In the genomic region with DNA sequence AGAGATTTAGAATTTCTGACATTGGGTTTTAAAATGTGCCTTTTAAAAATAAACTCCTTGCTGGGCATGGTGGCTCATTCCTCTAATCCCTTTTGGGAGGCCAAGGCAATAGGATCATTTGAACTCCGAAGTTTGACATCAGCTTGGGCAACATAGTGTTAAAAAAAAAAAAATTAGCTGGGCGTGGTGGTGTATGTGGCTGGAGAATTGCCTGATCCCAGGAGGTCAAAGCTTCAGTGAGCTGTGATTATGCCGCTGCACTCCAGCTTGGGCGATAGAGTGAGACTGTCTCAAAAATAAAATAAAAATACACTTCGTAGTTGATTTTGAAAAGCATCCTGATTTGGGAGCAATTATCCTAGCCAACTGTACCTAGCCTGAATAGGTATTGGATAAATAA, we compare ENCODE assay signal across 21 cellular contexts.
"Had no signal": no experiment of that assay in that cellular context is flagged by ENCODE, and none has a peak within 500 bp of the region (broad histone marks: within the 10 kb centered on the region; RNA-seq: fewer than 3 reads in every experiment).

No MANE protein-coding gene starts in this region.

- H3K4me3 Mint-ChIP-seq: activated CD4-positive, alpha-beta T cell treated with anti-CD3 and anti-CD28 coated beads for 36 hours; mesothelial cell of epicardium; natural killer cell treated with Interleukin-12 subunit alpha and Interleukin-12 subunit beta and Interleukin-15 and Interleukin-18, amount 100 ng/mL, for 72 hours; stimulated activated memory B cell treated with anti-CD40 and anti-IgM and Interleukin-4, amounts not matched to agents 10 μg/mL and 1 μg/mL and 100 μg/mL, for 72 hours had no signal

- H3K36me3 Mint-ChIP-seq: activated naive CD4-positive, alpha-beta T cell treated with anti-CD3 and anti-CD28 coated beads, Interleukin-2, amount 50 U/mL, for 72 hours; mesothelial cell of epicardium; natural killer cell treated with Interleukin-12 subunit alpha and Interleukin-12 subunit beta and Interleukin-15 and Interleukin-18, amount 100 ng/mL, for 72 hours; stimulated activated memory B cell treated with anti-CD40 and anti-IgM and Interleukin-4, amounts not matched to agents 10 μg/mL and 1 μg/mL and 100 μg/mL, for 72 hours had no signal

- H3K27ac ChIP-seq: adrenal gland, breast epithelium, gastrocnemius medialis, neutrophil, pancreas, thoracic aorta had no signal

- H3K27me3 ChIP-seq: breast epithelium, gastrocnemius medialis, neutrophil, pancreas had no signal

- H3K9me3 Mint-ChIP-seq: activated naive CD4-positive, alpha-beta T cell treated with anti-CD3 and anti-CD28 coated beads, Interleukin-2, amount 50 U/mL, for 72 hours; mesothelial cell of epicardium; natural killer cell treated with Interleukin-12 subunit alpha and Interleukin-12 subunit beta and Interleukin-15 and Interleukin-18, amount 100 ng/mL, for 72 hours; stimulated activated memory B cell treated with anti-CD40 and anti-IgM and Interleukin-4, amounts not matched to agents 10 μg/mL and 1 μg/mL and 100 μg/mL, for 72 hours had no signal

- H3K9me3 ChIP-seq: adrenal gland, breast epithelium, gastrocnemius medialis, neutrophil, pancreas, thoracic aorta had no signal

- H3K27ac Mint-ChIP-seq: activated CD4-positive, alpha-beta T cell treated with anti-CD3 and anti-CD28 coated beads for 36 hours; activated naive CD4-positive, alpha-beta T cell treated with anti-CD3 and anti-CD28 coated beads, Interleukin-2, amount 50 U/mL, for 72 hours; mesothelial cell of epicardium; natural killer cell treated with Interleukin-12 subunit alpha and Interleukin-12 subunit beta and Interleukin-15 and Interleukin-18, amount 100 ng/mL, for 72 hours; stimulated activated memory B cell treated with anti-CD40 and anti-IgM and Interleukin-4, amounts not matched to agents 10 μg/mL and 1 μg/mL and 100 μg/mL, for 72 hours had no signal

- DNase-seq: activated CD4-positive, alpha-beta T cell treated with anti-CD3 and anti-CD28 coated beads for 36 hours; activated CD4-positive, alpha-beta T cell treated with anti-CD3 and anti-CD28 coated beads, Interleukin-2, amount 50 U/mL, for 48 hours; activated gamma-delta T cell treated with Interleukin-2 at 50 U/mL for 16 hours; cortex of kidney; erythroblast; gastrocnemius medialis; left cardiac atrium; pancreas; stimulated activated CD4-positive, alpha-beta T cell treated with anti-CD3 and anti-CD28 coated beads, Interleukin-4, amount 100 ng/mL, for 24 hours; T-helper 2 cell had no signal

- FAIRE-seq: astrocyte, endometrium, pancreas had no signal

- H3K36me3 ChIP-seq: adrenal gland, breast epithelium, gastrocnemius medialis, neutrophil, pancreas, thoracic aorta had no signal

- H3K4me3 ChIP-seq: adrenal gland, breast epithelium, gastrocnemius medialis, pancreas, thoracic aorta had no signal

- ATAC-seq: activated CD4-positive, alpha-beta T cell treated with anti-CD3 and anti-CD28 coated beads for 36 hours; activated naive CD4-positive, alpha-beta T cell treated with anti-CD3 and anti-CD28 coated beads, Interleukin-2, amount 50 U/mL, for 72 hours; gastrocnemius medialis; left cardiac atrium; natural killer cell treated with Interleukin-12 subunit alpha and Interleukin-12 subunit beta and Interleukin-15 and Interleukin-18, amount 100 ng/mL, for 72 hours; pancreas; sciatic nerve; stimulated activated memory B cell treated with anti-CD40 and anti-IgM and Interleukin-4, amounts not matched to agents 10 μg/mL and 1 μg/mL and 100 μg/mL, for 72 hours had no signal
